29 cellular contexts compared by ENCODE assay signal in the genomic region with DNA sequence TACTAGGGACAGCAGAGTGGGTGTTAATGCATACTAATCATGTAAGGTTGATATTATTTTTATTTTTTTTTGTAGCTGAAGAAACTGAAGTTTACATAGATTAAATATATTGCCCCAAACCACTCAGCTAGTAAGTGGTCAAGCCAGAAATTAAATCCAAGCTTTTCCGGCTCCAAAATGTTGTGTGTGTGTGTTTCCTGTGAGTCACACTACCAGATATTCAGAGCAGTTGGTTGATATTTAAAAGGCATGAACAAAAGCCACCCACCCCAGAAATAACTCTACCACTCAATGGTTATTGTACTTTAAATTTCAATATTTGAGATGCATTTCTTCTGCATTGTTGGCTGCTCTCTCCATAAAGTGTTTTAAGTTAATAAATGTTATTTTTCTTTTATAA. TPM values are rescaled to one million over a fixed set of nuclear protein-coding genes. Genes with fewer than 3 reads are reported as not detected.
A peak's percentile ranks its signal among the peaks of the same experiment; 100 is the strongest.
DNase-seq lines count a peak whose midpoint lies in the region; ATAC-seq, FAIRE-seq and TF ChIP-seq lines count a peak whose summit lies in the region.
"Had no signal": no experiment of that assay in that cellular context is flagged by ENCODE, and none has a peak within 500 bp of the region (broad histone marks: within the 10 kb centered on the region; RNA-seq: fewer than 3 reads in every experiment).

No MANE protein-coding gene starts in this region.

- H3K79me2 ChIP-seq in astrocyte (ENCODE audit: insufficient read depth, low read length), result no peaks in the 10 kb centered on the region

- H3K9ac ChIP-seq in astrocyte (ENCODE audit: low read length), result no peak overlapping the region
- H3K9ac ChIP-seq: BLaER1 treated with 17β-estradiol and CSF1 and Interleukin-3, amounts not matched to agents 10 nM and 100 nM; SK-N-SH had no signal

- no peak overlapping the region for H3K27ac ChIP-seq in A673 (ENCODE audit: low read depth, low read length, poor library complexity, severe bottlenecking)
- H3K27ac ChIP-seq in astrocyte (ENCODE audit: low read depth, low read length), result no peak overlapping the region
- no peak overlapping the region for H3K27ac ChIP-seq in foreskin keratinocyte
- H3K27ac ChIP-seq: BLaER1 treated with 17β-estradiol and CSF1 and Interleukin-3, amounts not matched to agents 10 nM and 100 nM; gastrocnemius medialis; ovary; RWPE1; thyroid gland; VCaP had no signal

- intact Hi-C loops in A673 (cut with micrococcal nuclease; ENCODE audit: unreplicated experiment), result no loop called here

- H3K27me3 ChIP-seq in A673 (replicated peaks; ENCODE audit: insufficient read depth, low read depth, low read length, poor library complexity) (no peaks in the 10 kb centered on the region), astrocyte (ENCODE audit: insufficient read depth, low read length) (no peaks in the 10 kb centered on the region), foreskin keratinocyte (no peaks in the 10 kb centered on the region)
- H3K27me3 ChIP-seq: BLaER1 treated with 17β-estradiol and CSF1 and Interleukin-3, amounts not matched to agents 10 nM and 100 nM; gastrocnemius medialis; ovary; thyroid gland had no signal

- H3K4me3 Mint-ChIP-seq in astrocyte (ENCODE audit: unreplicated experiment), result no peak overlapping the region
- H3K4me3 Mint-ChIP-seq in activated CD4-positive, alpha-beta T cell treated with anti-CD3 and anti-CD28 coated beads, Interleukin-2, amount 10 ng/mL, durations not matched to agents 7 days and 5 days, result no peak overlapping the region
- H3K4me3 Mint-ChIP-seq in T-helper 2 cell treated with Interferon-gamma antibody and Interleukin-4, amounts not matched to agents 5 μg/mL and 100 μg/mL, for 36 hours, result no peak overlapping the region
- H3K4me3 Mint-ChIP-seq: natural killer cell treated with Interleukin-12 subunit alpha and Interleukin-12 subunit beta and Interleukin-15 and Interleukin-18, amount 100 ng/mL, for 72 hours had no signal

- ATAC-seq in foreskin keratinocyte, result peak; percentile 29
- ATAC-seq in HG02852 (IDR thresholded peaks at IDR 0.05; ENCODE audit: unreplicated experiment), result no peak
- ATAC-seq: gastrocnemius medialis; natural killer cell treated with Interleukin-12 subunit alpha and Interleukin-12 subunit beta and Interleukin-15 and Interleukin-18, amount 100 ng/mL, for 72 hours; right cardiac atrium had no signal

- no peaks in the 10 kb centered on the region for H3K27me3 Mint-ChIP-seq in astrocyte (ENCODE audit: low read depth, unreplicated experiment)
- H3K27me3 Mint-ChIP-seq in activated CD4-positive, alpha-beta T cell treated with anti-CD3 and anti-CD28 coated beads, Interleukin-2, amount 10 ng/mL, durations not matched to agents 7 days and 5 days, result no peaks in the 10 kb centered on the region
- no peaks in the 10 kb centered on the region for H3K27me3 Mint-ChIP-seq in T-helper 2 cell treated with Interferon-gamma antibody and Interleukin-4, amounts not matched to agents 5 μg/mL and 100 μg/mL, for 36 hours (ENCODE audit: low read depth)
- H3K27me3 Mint-ChIP-seq: natural killer cell treated with Interleukin-12 subunit alpha and Interleukin-12 subunit beta and Interleukin-15 and Interleukin-18, amount 100 ng/mL, for 72 hours had no signal

- no peak overlapping the region for H3K27ac Mint-ChIP-seq in astrocyte (ENCODE audit: unreplicated experiment)
- H3K27ac Mint-ChIP-seq in activated CD4-positive, alpha-beta T cell treated with anti-CD3 and anti-CD28 coated beads, Interleukin-2, amount 10 ng/mL, durations not matched to agents 7 days and 5 days, result no peak overlapping the region
- no peak overlapping the region for H3K27ac Mint-ChIP-seq in T-helper 2 cell treated with Interferon-gamma antibody and Interleukin-4, amounts not matched to agents 5 μg/mL and 100 μg/mL, for 36 hours
- H3K27ac Mint-ChIP-seq: natural killer cell treated with Interleukin-12 subunit alpha and Interleukin-12 subunit beta and Interleukin-15 and Interleukin-18, amount 100 ng/mL, for 72 hours had no signal

- no peaks in the 10 kb centered on the region for H3K4me1 ChIP-seq in A673 (ENCODE audit: insufficient read depth, low read length, poor library complexity, severe bottlenecking)
- no peaks in the 10 kb centered on the region for H3K4me1 ChIP-seq in astrocyte (ENCODE audit: insufficient read depth, low read length)
- H3K4me1 ChIP-seq in foreskin keratinocyte, result no peaks in the 10 kb centered on the region
- H3K4me1 ChIP-seq: BLaER1 treated with 17β-estradiol and CSF1 and Interleukin-3, amounts not matched to agents 10 nM and 100 nM; gastrocnemius medialis; thyroid gland had no signal

- H4K20me1 ChIP-seq in astrocyte (ENCODE audit: insufficient read depth, low read length), result no peaks in the 10 kb centered on the region
- H4K20me1 ChIP-seq: BLaER1 treated with 17β-estradiol and CSF1 and Interleukin-3, amounts not matched to agents 10 nM and 100 nM had no signal

- CTCF ChIA-PET in A673 (lab: Charles Lee), result no interaction called here
- CTCF ChIA-PET in activated CD4-positive, alpha-beta T cell treated with anti-CD3 and anti-CD28 coated beads, Interleukin-2, amount 10 ng/mL, durations not matched to agents 7 days and 5 days (lab: Charles Lee), result interaction anchor here (0.7 kb wide), 1 partner anchor 262 kb away, joined by 3 read pairs; no protein-coding TSS in a partner anchor

- H3K9me3 ChIP-seq in A673 (ENCODE audit: low read depth, low read length, poor library complexity, severe bottlenecking) (no peaks in the 10 kb centered on the region), astrocyte (ENCODE audit: insufficient read depth, low read depth, low read length) (no peaks in the 10 kb centered on the region)
- H3K9me3 ChIP-seq: BLaER1 treated with 17β-estradiol and CSF1 and Interleukin-3, amounts not matched to agents 10 nM and 100 nM; gastrocnemius medialis; ovary; SK-N-SH; thyroid gland had no signal

- TF ChIP-seq CTCF in A673 (conservative IDR thresholded peaks at IDR 0.05; ENCODE audit: low read depth, low read length) (no peak), HFF-Myc (IDR thresholded peaks at IDR 0.05; ENCODE audit: low read depth, low read length, missing control alignments) (no peak), astrocyte (IDR thresholded peaks at IDR 0.05; ENCODE audit: insufficient read depth, low read depth, low read length) (no peak), foreskin keratinocyte (conservative IDR thresholded peaks at IDR 0.05) (no peak)

- peak; percentile 5 for DNase-seq in A673 (ENCODE audit: low spot score)
- DNase-seq in HFF-Myc (ENCODE audit: extremely low read depth, low read depth), result peak; percentile 57
- DNase-seq in astrocyte (ENCODE audit: low read depth), result peak; percentile 18
- DNase-seq in foreskin keratinocyte, result peak in 1 of 2 donors; percentile 6
- DNase-seq in activated CD4-positive, alpha-beta T cell treated with anti-CD3 and anti-CD28 coated beads, Interleukin-2, amount 10 ng/mL, durations not matched to agents 7 days and 5 days, result no peak
- no peak for DNase-seq in T-helper 1 cell
- DNase-seq in T-helper 2 cell treated with Interferon-gamma antibody and Interleukin-4, amounts not matched to agents 5 μg/mL and 100 μg/mL, for 36 hours (ENCODE audit: low spot score), result no peak
- DNase-seq: ACHN; activated naive CD4-positive, alpha-beta T cell treated with anti-CD3 and anti-CD28 coated beads, Interleukin-2, amount 50 U/mL, for 16 hours; anterior cingulate cortex; gastrocnemius medialis; GOT3; Karpas-422; NCI-H1092; NCI-H1930; NCI-H69; ovary; right cardiac atrium; SK-N-SH; stimulated activated naive CD4-positive, alpha-beta T cell treated with Interleukin-2 at 50 U/mL for 16 hours; T-helper 2 cell; thyroid gland had no signal

- no peak overlapping the region for H3K4me2 ChIP-seq in astrocyte (ENCODE audit: low read length)
- H3K4me2 ChIP-seq: BLaER1 treated with 17β-estradiol and CSF1 and Interleukin-3, amounts not matched to agents 10 nM and 100 nM; SK-N-SH had no signal

- H2AFZ ChIP-seq in astrocyte (ENCODE audit: low read depth, low read length), result no peak overlapping the region

- no peak overlapping the region for H3K4me3 ChIP-seq in A673 (ENCODE audit: low read depth, low read length, poor library complexity, severe bottlenecking)
- H3K4me3 ChIP-seq in HFF-Myc (replicated peaks; ENCODE audit: low read depth, low read length), result no peak overlapping the region
- no peak overlapping the region for H3K4me3 ChIP-seq in astrocyte (ENCODE audit: insufficient read depth, low read depth, low read length)
- H3K4me3 ChIP-seq: BLaER1 treated with 17β-estradiol and CSF1 and Interleukin-3, amounts not matched to agents 10 nM and 100 nM; gastrocnemius medialis; ovary; thyroid gland had no signal

- peaks cover 9% of the 10 kb centered on the region for H3K4me1 Mint-ChIP-seq in astrocyte (ENCODE audit: low read depth, unreplicated experiment)
- no peaks in the 10 kb centered on the region for H3K4me1 Mint-ChIP-seq in activated CD4-positive, alpha-beta T cell treated with anti-CD3 and anti-CD28 coated beads, Interleukin-2, amount 10 ng/mL, durations not matched to agents 7 days and 5 days
- no peaks in the 10 kb centered on the region for H3K4me1 Mint-ChIP-seq in T-helper 2 cell treated with Interferon-gamma antibody and Interleukin-4, amounts not matched to agents 5 μg/mL and 100 μg/mL, for 36 hours (ENCODE audit: low read depth)

- H3K36me3 Mint-ChIP-seq in astrocyte (ENCODE audit: low read depth, unreplicated experiment), result no peaks in the 10 kb centered on the region
- no peaks in the 10 kb centered on the region for H3K36me3 Mint-ChIP-seq in activated CD4-positive, alpha-beta T cell treated with anti-CD3 and anti-CD28 coated beads, Interleukin-2, amount 10 ng/mL, durations not matched to agents 7 days and 5 days (ENCODE audit: low read depth)
- H3K36me3 Mint-ChIP-seq in T-helper 2 cell treated with Interferon-gamma antibody and Interleukin-4, amounts not matched to agents 5 μg/mL and 100 μg/mL, for 36 hours (ENCODE audit: low read depth), result no peaks in the 10 kb centered on the region
- H3K36me3 Mint-ChIP-seq: natural killer cell treated with Interleukin-12 subunit alpha and Interleukin-12 subunit beta and Interleukin-15 and Interleukin-18, amount 100 ng/mL, for 72 hours had no signal

- FAIRE-seq in astrocyte (lab: Jason Lieb, UNC), result no peak
- FAIRE-seq: islet of Langerhans had no signal

- H3K36me3 ChIP-seq in A673 (ENCODE audit: insufficient read depth, low read length, poor library complexity, severe bottlenecking) (no peaks in the 10 kb centered on the region), astrocyte (ENCODE audit: insufficient read depth, low read length) (no peaks in the 10 kb centered on the region)
- H3K36me3 ChIP-seq: BLaER1 treated with 17β-estradiol and CSF1 and Interleukin-3, amounts not matched to agents 10 nM and 100 nM; gastrocnemius medialis; ovary; thyroid gland had no signal

- no TSS peak for BruUV-seq in A673 (replicated peaks; lab: Mats Ljungman, UMichigan)

- H3K9me3 Mint-ChIP-seq in astrocyte (ENCODE audit: unreplicated experiment), result no peaks in the 10 kb centered on the region
- H3K9me3 Mint-ChIP-seq in activated CD4-positive, alpha-beta T cell treated with anti-CD3 and anti-CD28 coated beads, Interleukin-2, amount 10 ng/mL, durations not matched to agents 7 days and 5 days, result no peaks in the 10 kb centered on the region
- H3K9me3 Mint-ChIP-seq in T-helper 2 cell treated with Interferon-gamma antibody and Interleukin-4, amounts not matched to agents 5 μg/mL and 100 μg/mL, for 36 hours, result no peaks in the 10 kb centered on the region
- H3K9me3 Mint-ChIP-seq: natural killer cell treated with Interleukin-12 subunit alpha and Interleukin-12 subunit beta and Interleukin-15 and Interleukin-18, amount 100 ng/mL, for 72 hours had no signal

- POLR2A ChIA-PET in A673 (lab: Charles Lee; ENCODE audit: low non-redundant PET), result no interaction called here
- POLR2A ChIA-PET in activated CD4-positive, alpha-beta T cell treated with anti-CD3 and anti-CD28 coated beads, Interleukin-2, amount 10 ng/mL, durations not matched to agents 7 days and 5 days (lab: Charles Lee), result no interaction called here

RNA-seq across cellular contexts. Expression of a gene that starts 29.5 kb away (rescaled TPM):
- total RNA-seq in A673 (2021) (0.17 and 0.28 TPM in 2 replicates), astrocyte (0.29 and 0.32 TPM in 2 replicates), foreskin keratinocyte (0.11 and 0.14 TPM in 2 replicates)
- 0.06 and 0.11 TPM in 2 replicates for polyA plus RNA-seq in foreskin keratinocyte
- total RNA-seq in activated CD4-positive, alpha-beta T cell treated with anti-CD3 and anti-CD28 coated beads, Interleukin-2, amount 10 ng/mL, durations not matched to agents 7 days and 5 days, result not detected
- total RNA-seq: mononuclear cell; natural killer cell treated with Interleukin-12 subunit alpha and Interleukin-12 subunit beta and Interleukin-15 and Interleukin-18, amount 100 ng/mL, for 72 hours had no signal
- polyA plus RNA-seq: SK-N-SH had no signal

Comparison
In these comparisons a context has a peak if more than half of its experiments do, and no peak if none do; other contexts are left out.
1. DNase-seq: peak in A673 (single experiment), HFF-Myc (single experiment) and astrocyte (single experiment); none in activated CD4-positive, alpha-beta T cell treated with anti-CD3 and anti-CD28 coated beads, Interleukin-2, amount 10 ng/mL, durations not matched to agents 7 days and 5 days (single experiment), T-helper 1 cell (0 of 5) and T-helper 2 cell treated with Interferon-gamma antibody and Interleukin-4, amounts not matched to agents 5 μg/mL and 100 μg/mL, for 36 hours (single experiment).